ENCODE assay signal across 8 cellular contexts in genomic region chr10:102647433-102648268, GRCh38. TPM values are rescaled to one million over a fixed set of nuclear protein-coding genes. Genes with fewer than 3 reads are reported as not detected.
DNase-seq lines count a peak whose midpoint lies in the region; ATAC-seq and TF ChIP-seq lines count a peak whose summit lies in the region.

No MANE protein-coding gene starts in this region.

- H4K20me1 ChIP-seq in MM.1S (ENCODE audit: insufficient read depth, low read length): peaks cover 32% of the 10 kb centered on the region

- H3K36me3 ChIP-seq in ACC112 (ENCODE audit: insufficient read depth, low read length) (0 out of 2 replicates have a peak, but pooled peaks cover 3% of the 10 kb centered on the region), MM.1S (replicated peaks; ENCODE audit: insufficient read depth, low read length) (no peaks in the 10 kb centered on the region), duodenal mucosa (ENCODE audit: control insufficient read depth in 1 of 2, insufficient read depth in 2 of 2, low read length in 2 of 2) (peaks cover 9 to 30% of the 10 kb centered on the region in 2 donors)

- peaks cover 28% of the 10 kb centered on the region for H3F3A ChIP-seq in MM.1S (ENCODE audit: insufficient read depth, low read length)

- no peak overlapping the region; the same call in 1 of the 2 replicates for H3K9ac ChIP-seq in MM.1S (ENCODE audit: low read length)
- peak overlapping the region; percentile 93 to 97 for H3K9ac ChIP-seq in duodenal mucosa (ENCODE audit: low read depth in 1 of 2, low read length in 2 of 2)

- H3K27ac Mint-ChIP-seq in naive thymus-derived CD8-positive, alpha-beta T cell: peak overlapping the region; percentile 92 to 99 (median 97)

- H3K27me3 ChIP-seq in ACC112 (ENCODE audit: insufficient read depth, low read length): no peaks in the 10 kb centered on the region
- no peaks in the 10 kb centered on the region for H3K27me3 ChIP-seq in MM.1S (replicated peaks; ENCODE audit: insufficient read depth, low read length)
- H3K27me3 ChIP-seq in duodenal mucosa (ENCODE audit: control insufficient read depth in 1 of 2, insufficient read depth in 2 of 2, low read length in 2 of 2): no peaks in the 10 kb centered on the region

- no peak for TF ChIP-seq CTCF in MM.1S (IDR thresholded peaks at IDR 0.05; ENCODE audit: low read length)

- peak overlapping the region; percentile 92 to 99 (median 98) for H3K4me3 Mint-ChIP-seq in naive thymus-derived CD8-positive, alpha-beta T cell

- peak; percentile 5 for DNase-seq in MM.1S
- no peak for DNase-seq in naive thymus-derived CD8-positive, alpha-beta T cell
- no peak for DNase-seq in stimulated activated CD4-positive, alpha-beta T cell treated with anti-CD3 and anti-CD28 coated beads, Interleukin-12 subunit alpha, Interleukin-12 subunit beta, amount 100 ng/mL, for 4 hours

- H2AFZ ChIP-seq in ACC112 (ENCODE audit: low read length, unreplicated experiment) (no peak overlapping the region), MM.1S (ENCODE audit: low read length) (no peak overlapping the region)

- no peaks in the 10 kb centered on the region for H3K9me3 ChIP-seq in MM.1S (replicated peaks; ENCODE audit: insufficient read depth, low read length)
- H3K9me3 ChIP-seq in duodenal mucosa (ENCODE audit: control insufficient read depth in 1 of 2, low read length in 2 of 2): no peaks in the 10 kb centered on the region

- peak overlapping the region; percentile 85; the same call in 1 of the 2 replicates for H3K4me2 ChIP-seq in MM.1S (ENCODE audit: low read depth, low read length)

- H3K27ac ChIP-seq in ACC112 (ENCODE audit: low read depth, low read length) (no peak overlapping the region), MM.1S (ENCODE audit: low read length) (peak overlapping the region; percentile 94; the same call in 1 of the 2 replicates), duodenal mucosa (ENCODE audit: low read depth, low read length) (no peak overlapping the region)

- H3K79me2 ChIP-seq in ACC112 (ENCODE audit: control insufficient read depth, insufficient read depth, low read length, unreplicated experiment) (peaks cover 85% of the 10 kb centered on the region), MM.1S (ENCODE audit: low read length) (peaks cover 90% of the 10 kb centered on the region)

- H3K27me3 Mint-ChIP-seq in naive thymus-derived CD8-positive, alpha-beta T cell: no peaks in the 10 kb centered on the region

- H3K36me3 Mint-ChIP-seq in naive thymus-derived CD8-positive, alpha-beta T cell: peaks cover 0 to 3% (median 0%) of the 10 kb centered on the region in 3 donors

- H3K4me3 ChIP-seq in ACC112 (ENCODE audit: low read depth, low read length) (peak overlapping the region; percentile 88), MM.1S (ENCODE audit: low read length) (peak overlapping the region; percentile 94), duodenal mucosa (ENCODE audit: low read depth in 1 of 2, low read length in 2 of 2) (peak overlapping the region; percentile 77 to 89)

- H3K4me1 Mint-ChIP-seq in naive thymus-derived CD8-positive, alpha-beta T cell: peaks cover 49 to 70% (median 63%) of the 10 kb centered on the region in 4 donors

- H3K4me1 ChIP-seq in ACC112 (ENCODE audit: control insufficient read depth, insufficient read depth, low read length, unreplicated experiment): peaks cover 30% of the 10 kb centered on the region
- peaks cover 57% of the 10 kb centered on the region for H3K4me1 ChIP-seq in MM.1S (ENCODE audit: low read length)
- H3K4me1 ChIP-seq in duodenal mucosa (ENCODE audit: control insufficient read depth in 1 of 2, insufficient read depth in 2 of 2, low read length in 2 of 2): peaks cover 60 to 69% of the 10 kb centered on the region in 2 donors

- H3K9me3 Mint-ChIP-seq in naive thymus-derived CD8-positive, alpha-beta T cell: no peaks in the 10 kb centered on the region

- ATAC-seq in naive thymus-derived CD8-positive, alpha-beta T cell: no peak
- ATAC-seq in HG03097 (IDR thresholded peaks at IDR 0.05; ENCODE audit: low FRiP score, unreplicated experiment) (no peak), GM21529 (IDR thresholded peaks at IDR 0.05; ENCODE audit: unreplicated experiment) (no peak), GM21447 (IDR thresholded peaks at IDR 0.05; ENCODE audit: unreplicated experiment) (no peak)

- no peaks in the 10 kb centered on the region for H3K9me2 ChIP-seq in MM.1S (replicated peaks; ENCODE audit: insufficient read depth, low read length)

- POLR2A ChIA-PET in naive thymus-derived CD8-positive, alpha-beta T cell (lab: Charles Lee): interaction anchor here (3.8 to 15.9 kb wide), 5 partner anchors 18 to 144 kb away, joined by 24 to 624 read pairs (median 43); partner anchors contain the start of genes ACTR1A, ARL3, SFXN2 and SUFU

RNA-seq across cellular contexts. Expression of gene TRIM8, which starts 3.4 kb away (rescaled TPM):
- total RNA-seq in naive thymus-derived CD8-positive, alpha-beta T cell: 10 to 100 TPM; 61.4 to 67.3 TPM
- polyA plus RNA-seq in naive thymus-derived CD8-positive, alpha-beta T cell: 10 to 100 TPM; 27.5 to 53.2 (median 34.7) TPM
